28 cellular contexts compared by ENCODE assay signal in the genomic region with DNA sequence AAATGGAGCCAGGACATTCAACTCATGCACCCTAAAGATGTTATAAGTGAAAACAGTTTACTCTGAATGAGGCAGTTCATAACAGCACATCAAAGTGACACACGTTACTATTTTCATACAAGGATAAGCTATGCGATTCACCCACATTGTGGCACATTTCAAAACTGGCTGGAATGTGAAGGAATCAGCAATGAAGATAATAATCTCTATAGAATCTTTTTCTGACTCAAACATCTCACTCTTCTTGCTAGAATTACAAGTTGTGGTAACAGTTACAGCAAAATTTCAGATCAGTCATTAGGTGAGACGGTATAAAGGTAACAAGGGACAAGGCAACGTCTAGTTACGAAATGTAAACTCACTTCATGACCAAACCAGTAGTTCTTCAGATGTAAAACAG. TPM values are rescaled to one million over a fixed set of nuclear protein-coding genes. Genes with fewer than 3 reads are reported as not detected.
"Had no signal": no experiment of that assay in that cellular context is flagged by ENCODE, and none has a peak within 500 bp of the region (broad histone marks: within the 10 kb centered on the region; RNA-seq: fewer than 3 reads in every experiment).

No MANE protein-coding gene starts in this region.

- H3K36me3 ChIP-seq: colonic mucosa, left lung, neutrophil, pancreas, thyroid gland, WERI-Rb-1 had no signal

- FAIRE-seq: bronchial epithelial cell, pancreas, TTC549 had no signal

- DNase-seq: activated CD4-positive, alpha-beta T cell treated with anti-CD3 and anti-CD28 coated beads for 1 hour; activated CD4-positive, alpha-beta T cell treated with anti-CD3 and anti-CD28 coated beads, Interleukin-2, amount 50 U/mL, for 1 hour; activated T-cell treated with anti-CD3 and anti-CD28 coated beads, Interleukin-2, amount 50 U/mL, for 1 hour; amniotic stem cell; colonic mucosa; dorsolateral prefrontal cortex; effector memory CD8-positive, alpha-beta T cell; foreskin melanocyte; left lung; midbrain; pancreas; right cardiac atrium; stimulated activated CD4-positive, alpha-beta T cell treated with anti-CD3 and anti-CD28 coated beads, Interleukin-12 subunit alpha, Interleukin-12 subunit beta, amount 100 ng/mL, for 4 hours; stimulated activated CD4-positive, alpha-beta T cell treated with anti-CD3 and anti-CD28 coated beads, Interleukin-4, amount 100 ng/mL, for 4 hours; substantia nigra; thyroid gland; WERI-Rb-1 had no signal

- ATAC-seq: effector memory CD8-positive, alpha-beta T cell; esophagus mucosa; natural killer cell treated with Interleukin-12 subunit alpha and Interleukin-12 subunit beta and Interleukin-15 and Interleukin-18, amount 100 ng/mL, for 72 hours; pancreas; right cardiac atrium had no signal

- H3K27me3 ChIP-seq: colonic mucosa, dorsolateral prefrontal cortex, left lung, neutrophil, pancreas, thyroid gland had no signal

- H3K4me1 ChIP-seq: colonic mucosa, left lung, pancreas, thyroid gland had no signal

- H3K9me3 ChIP-seq: colonic mucosa, left lung, neutrophil, pancreas, thyroid gland had no signal

- H3K4me3 ChIP-seq: colonic mucosa, dorsolateral prefrontal cortex, left lung, pancreas, thyroid gland had no signal

- H3K27ac ChIP-seq: colonic mucosa, dorsolateral prefrontal cortex, left lung, neutrophil, pancreas, thyroid gland, WERI-Rb-1 had no signal

RNA-seq across cellular contexts. Expression of a gene that starts 17.5 kb away (rescaled TPM):
- total RNA-seq: bronchial epithelial cell; colonic mucosa; endothelial cell of umbilical vein; esophagus mucosa; kidney epithelial cell; left lung; lung microvascular endothelial cell; natural killer cell treated with Interleukin-12 subunit alpha and Interleukin-12 subunit beta and Interleukin-15 and Interleukin-18, amount 100 ng/mL, for 72 hours; pancreas; pulmonary artery endothelial cell; right cardiac atrium; skeletal muscle tissue; thyroid gland; ureter had no signal
- polyA plus RNA-seq: endothelial cell of umbilical vein, pancreas, right cardiac atrium had no signal
